Comparison of ENCODE assay signal across 9 cellular contexts in the genomic region with DNA sequence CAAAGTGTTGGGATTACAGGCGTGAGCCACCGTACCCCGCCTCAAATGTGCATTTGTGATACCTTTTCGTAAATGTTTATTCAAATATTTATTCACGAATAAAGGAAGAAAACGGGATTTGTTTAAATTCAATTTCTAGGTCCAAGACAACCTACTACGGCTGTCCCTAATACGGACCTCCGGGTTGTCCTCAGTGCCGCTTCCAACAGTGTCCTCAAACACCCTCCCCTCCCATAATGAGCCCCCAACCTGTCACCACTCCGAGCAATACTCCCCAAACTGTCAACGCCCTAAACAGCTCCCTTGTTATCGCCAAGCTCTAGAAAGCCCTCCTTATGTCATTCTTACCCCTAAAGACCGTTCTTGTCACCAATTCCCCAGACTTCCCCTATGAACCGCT. TPM values are rescaled to one million over a fixed set of nuclear protein-coding genes. Genes with fewer than 3 reads are reported as not detected.
DNase-seq lines count a peak whose midpoint lies in the region; ATAC-seq and TF ChIP-seq lines count a peak whose summit lies in the region.
"Had no signal": no experiment of that assay in that cellular context is flagged by ENCODE, and none has a peak within 500 bp of the region (broad histone marks: within the 10 kb centered on the region; RNA-seq: fewer than 3 reads in every experiment).

No MANE protein-coding gene starts in this region.

- intact Hi-C loops in activated CD4-positive, alpha-beta memory T cell treated with anti-CD3 and anti-CD28 coated beads for 36 hours (cut with micrococcal nuclease): loop anchor here (1.0 to 5.0 kb wide), 9 partner anchors 9 to 1625 kb away; a partner anchor contains a TSS

- CTCF ChIA-PET in activated CD4-positive, alpha-beta memory T cell treated with anti-CD3 and anti-CD28 coated beads for 36 hours (lab: Charles Lee): interaction anchor here (0.6 to 3.8 kb wide), 7 partner anchors 10 to 100 kb away, joined by 3 to 19 read pairs (median 6); a partner anchor contains a TSS

- H3K9me3 ChIP-seq in DND-41 (ENCODE audit: insufficient read depth, low read length, severe bottlenecking) (no peaks in the 10 kb centered on the region), iPS DF 6.9 (ENCODE audit: control insufficient read depth, insufficient read depth, low read length) (no peaks in the 10 kb centered on the region), subcutaneous abdominal adipose tissue (ENCODE audit: control insufficient read depth in 5 of 5, low read length in 5 of 5) (no peaks in the 10 kb centered on the region)

- peaks cover 38% of the 10 kb centered on the region for H3K4me1 Mint-ChIP-seq in activated CD4-positive, alpha-beta memory T cell treated with anti-CD3 and anti-CD28 coated beads for 36 hours (ENCODE audit: low read depth)

- H3K36me3 Mint-ChIP-seq in activated CD4-positive, alpha-beta memory T cell treated with anti-CD3 and anti-CD28 coated beads for 36 hours: peaks cover 7% of the 10 kb centered on the region

- peak overlapping the region; percentile 75 for H3K9ac ChIP-seq in DND-41 (ENCODE audit: low read depth, low read length)
- peak overlapping the region in 4 of 5 donors; percentile 81 to 93 (median 90) for H3K9ac ChIP-seq in subcutaneous abdominal adipose tissue (ENCODE audit: low read length in 5 of 5)

- H3K27ac Mint-ChIP-seq in activated CD4-positive, alpha-beta memory T cell treated with anti-CD3 and anti-CD28 coated beads for 36 hours: peak overlapping the region; percentile 85

- peaks cover 35% of the 10 kb centered on the region for H3K79me2 ChIP-seq in DND-41 (ENCODE audit: insufficient read depth, low read length)

- no peak for DNase-seq in DND-41
- DNase-seq in activated CD4-positive, alpha-beta memory T cell treated with anti-CD3 and anti-CD28 coated beads for 36 hours: no peak
- no peak for DNase-seq in iPS DF 6.9 (ENCODE audit: low read depth, low spot score)
- no peak for DNase-seq in superior temporal gyrus (ENCODE audit: extremely low spot score)
- no peak for DNase-seq in GM19238 (ENCODE audit: insufficient read length, low spot score)

- WGBS in iPS DF 6.9 (ENCODE audit: insufficient coverage, insufficient read length): no CpG with 5 or more reads among the region's 15 CpGs

- H3K27me3 Mint-ChIP-seq in activated CD4-positive, alpha-beta memory T cell treated with anti-CD3 and anti-CD28 coated beads for 36 hours: peaks cover 7% of the 10 kb centered on the region

- H3K4me2 ChIP-seq in DND-41 (ENCODE audit: insufficient read depth, low read length): peak overlapping the region; percentile 99

- peak overlapping the region; percentile 94 for H3K4me3 Mint-ChIP-seq in activated CD4-positive, alpha-beta memory T cell treated with anti-CD3 and anti-CD28 coated beads for 36 hours

- ATAC-seq in DND-41 (ENCODE audit: insufficient read depth, low read depth): no peak
- ATAC-seq in HG02610 (IDR thresholded peaks at IDR 0.05; ENCODE audit: unreplicated experiment): peak; percentile 1
- ATAC-seq in HG03565 (IDR thresholded peaks at IDR 0.05; ENCODE audit: unreplicated experiment): no peak

- H3K36me3 ChIP-seq in DND-41 (ENCODE audit: insufficient read depth, low read length): peaks cover 32% of the 10 kb centered on the region
- H3K36me3 ChIP-seq in iPS DF 6.9 (ENCODE audit: control insufficient read depth, insufficient read depth, low read length): no peaks in the 10 kb centered on the region; the same call in 1 of the 2 replicates
- H3K36me3 ChIP-seq in subcutaneous abdominal adipose tissue (ENCODE audit: control insufficient read depth in 5 of 5, insufficient read depth in 5 of 5, low read length in 5 of 5): peaks cover 3 to 29% (median 22%) of the 10 kb centered on the region in 5 donors

- peak overlapping the region; percentile 86 for H2AFZ ChIP-seq in DND-41 (ENCODE audit: low read depth, low read length)

- H3K4me3 ChIP-seq in DND-41 (ENCODE audit: low read depth in 1 of 2, low read length in 2 of 2) (peak overlapping the region; percentile 76 to 88), iPS DF 6.9 (ENCODE audit: low read length) (peak overlapping the region; percentile 81; the same call in 1 of the 2 replicates), subcutaneous abdominal adipose tissue (ENCODE audit: low read depth in 1 of 5, low read length in 5 of 5) (peak overlapping the region; percentile 84 to 97 (median 95))

- no peaks in the 10 kb centered on the region for H3K9me3 Mint-ChIP-seq in activated CD4-positive, alpha-beta memory T cell treated with anti-CD3 and anti-CD28 coated beads for 36 hours

- H3K4me1 ChIP-seq in DND-41 (ENCODE audit: insufficient read depth, low read length) (peaks cover 35% of the 10 kb centered on the region), iPS DF 6.9 (ENCODE audit: control insufficient read depth, insufficient read depth, low read length) (no peaks in the 10 kb centered on the region), subcutaneous abdominal adipose tissue (ENCODE audit: control insufficient read depth in 5 of 5, insufficient read depth in 5 of 5, low read length in 5 of 5) (peaks cover 0 to 43% (median 30%) of the 10 kb centered on the region in 5 donors)

- TF ChIP-seq CTCF in DND-41 (IDR thresholded peaks at IDR 0.05; ENCODE audit: borderline replicate concordance, extremely low read depth, low read length, poor library complexity, severe bottlenecking): no peak

- H3K27ac ChIP-seq in DND-41 (ENCODE audit: low read length): peak overlapping the region; percentile 72
- H3K27ac ChIP-seq in iPS DF 6.9 (ENCODE audit: low read length): no peak overlapping the region
- peak overlapping the region; percentile 39 for H3K27ac ChIP-seq in subcutaneous abdominal adipose tissue (ENCODE audit: low read depth, low read length)

- POLR2A ChIA-PET in activated CD4-positive, alpha-beta memory T cell treated with anti-CD3 and anti-CD28 coated beads for 36 hours (lab: Charles Lee): interaction anchor here (1.0 to 3.7 kb wide), 3 partner anchors 10 to 82 kb away, joined by 6 to 17 read pairs (median 7); a partner anchor contains a TSS

- no peaks in the 10 kb centered on the region for H3K27me3 ChIP-seq in DND-41 (ENCODE audit: insufficient read depth, low read length, poor library complexity)
- no peaks in the 10 kb centered on the region for H3K27me3 ChIP-seq in iPS DF 6.9 (ENCODE audit: control insufficient read depth, insufficient read depth, low read length)
- H3K27me3 ChIP-seq in subcutaneous abdominal adipose tissue (ENCODE audit: control insufficient read depth in 5 of 5, insufficient read depth in 4 of 5, low read length in 5 of 5): no peaks in the 10 kb centered on the region

- H4K20me1 ChIP-seq in DND-41 (ENCODE audit: insufficient read depth, low read length): peaks cover 23% of the 10 kb centered on the region

RNA-seq across cellular contexts. Expression of a gene that starts 0.5 kb away (rescaled TPM):
- 10 to 100 TPM; 71.5 to 76.1 TPM for total RNA-seq in activated CD4-positive, alpha-beta memory T cell treated with anti-CD3 and anti-CD28 coated beads for 36 hours

RNA-seq across cellular contexts. Expression of a gene that starts 9.6 kb away (rescaled TPM):
- total RNA-seq in activated CD4-positive, alpha-beta memory T cell treated with anti-CD3 and anti-CD28 coated beads for 36 hours: 1 to 10 TPM; 4.6 to 5.3 TPM

RNA-seq across cellular contexts. Expression of a gene that starts 29.7 kb away (rescaled TPM):
- under 1 TPM in 1 of 2 experiments, not detected in 1; 0.34 TPM for total RNA-seq in activated CD4-positive, alpha-beta memory T cell treated with anti-CD3 and anti-CD28 coated beads for 36 hours
- total RNA-seq: LHCN-M2 had no signal

RNA-seq across cellular contexts. Expression of a gene that starts 57.4 kb away (rescaled TPM):
- 10 to 100 TPM; 39.9 to 40.2 TPM for total RNA-seq in activated CD4-positive, alpha-beta memory T cell treated with anti-CD3 and anti-CD28 coated beads for 36 hours
